ENCODE assay signal across 1 cellular context in the genomic region with DNA sequence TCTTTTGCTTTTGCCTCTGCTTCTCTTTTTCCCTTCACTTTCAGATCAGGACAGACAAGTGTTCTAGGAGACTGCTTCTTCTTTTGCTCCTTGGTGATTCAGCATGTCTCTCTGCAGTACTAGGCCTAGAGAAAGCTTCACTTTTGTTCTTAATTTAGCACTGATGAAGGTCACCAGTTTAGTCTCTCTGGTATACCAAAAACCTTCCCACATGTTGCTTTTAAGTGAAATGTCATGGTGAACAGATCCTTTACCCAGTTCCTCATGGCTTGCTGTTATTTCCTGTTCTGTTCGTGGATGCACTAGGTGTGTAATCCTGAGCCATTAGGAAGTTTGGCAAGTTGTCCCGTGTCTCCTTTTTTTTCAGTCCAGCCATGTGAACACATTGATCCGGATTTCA.
TF ChIP-seq lines count a peak whose summit lies in the region.

No MANE protein-coding gene starts in this region.

TF ChIP-seq in HepG2, 621 proteins besides CTCF, POLR2A, EP300 and RAD21 (continued from another document):
- TF ChIP-seq PRDM4 (CRISPR knock-in tag; IDR thresholded peaks at IDR 0.05; ENCODE audit: borderline replicate concordance), result no peak
- TF ChIP-seq KLF15 (CRISPR knock-in tag; IDR thresholded peaks at IDR 0.05; ENCODE audit: borderline replicate concordance), result no peak
- TF ChIP-seq PAF1 (CRISPR knock-in tag; IDR thresholded peaks at IDR 0.05), result no peak
- no peak for TF ChIP-seq KDM2A (CRISPR knock-in tag; IDR thresholded peaks at IDR 0.05; ENCODE audit: borderline replicate concordance, low read depth)
- no peak for TF ChIP-seq ZNF768 (CRISPR knock-in tag; IDR thresholded peaks at IDR 0.05)
- TF ChIP-seq MTA1 (CRISPR knock-in tag; IDR thresholded peaks at IDR 0.05; ENCODE audit: borderline replicate concordance), result no peak
